1 cellular context compared by ENCODE assay signal in genomic region chr10:60427148-60427547, GRCh38.
TF ChIP-seq lines count a peak whose summit lies in the region.

No MANE protein-coding gene starts in this region.

TF ChIP-seq in HepG2, 621 proteins besides CTCF, POLR2A, EP300 and RAD21:
- TF ChIP-seq ZFP36 (IDR thresholded peaks at IDR 0.05; ENCODE audit: borderline replicate concordance, low read depth, low read length, partially characterized antibody) (no peak), NKX3-1 (CRISPR knock-in tag; IDR thresholded peaks at IDR 0.05) (no peak), ZNF564 (CRISPR knock-in tag; IDR thresholded peaks at IDR 0.05) (no peak), NAIF1 (CRISPR knock-in tag; IDR thresholded peaks at IDR 0.05; ENCODE audit: borderline replicate concordance) (no peak), CREB1 (IDR thresholded peaks at IDR 0.05) (no peak), CREB1 (CRISPR knock-in tag; IDR thresholded peaks at IDR 0.05) (no peak), ZNF83 (CRISPR knock-in tag; IDR thresholded peaks at IDR 0.05; ENCODE audit: borderline replicate concordance) (no peak), HHEX (CRISPR knock-in tag; IDR thresholded peaks at IDR 0.05) (no peak), ZNF234 (CRISPR knock-in tag; conservative IDR thresholded peaks at IDR 0.05) (no peak), CREB3 (CRISPR knock-in tag; IDR thresholded peaks at IDR 0.05) (no peak)
